ENCODE assay signal across 24 cellular contexts in the genomic region with DNA sequence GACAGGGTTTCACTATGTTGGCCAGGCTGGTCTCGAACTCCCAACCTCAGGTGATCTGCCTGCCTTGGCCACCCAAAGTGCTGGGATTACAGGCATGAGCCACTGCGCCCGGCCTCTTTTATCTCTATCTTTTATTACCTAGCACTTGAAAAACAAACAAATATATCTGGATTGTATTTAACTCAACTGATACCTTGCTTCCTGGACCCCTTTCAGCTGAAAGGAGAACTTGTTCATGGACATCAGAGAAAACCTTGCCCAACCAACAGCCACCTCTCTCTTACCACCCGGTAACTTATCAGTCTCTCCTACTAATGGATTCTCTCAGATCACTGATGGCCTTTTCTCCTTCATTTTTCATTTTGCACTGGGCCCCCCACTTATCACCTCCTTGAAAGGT. TPM values are rescaled to one million over a fixed set of nuclear protein-coding genes. Genes with fewer than 3 reads are reported as not detected.
DNase-seq lines count a peak whose midpoint lies in the region; ATAC-seq, FAIRE-seq and TF ChIP-seq lines count a peak whose summit lies in the region.
"Had no signal": no experiment of that assay in that cellular context is flagged by ENCODE, and none has a peak within 500 bp of the region (broad histone marks: within the 10 kb centered on the region; RNA-seq: fewer than 3 reads in every experiment).

No MANE protein-coding gene starts in this region.

- peaks cover 78% of the 10 kb centered on the region for H3K36me3 Mint-ChIP-seq in MCF 10A (ENCODE audit: insufficient read depth, unreplicated experiment)

- no TSS peak for BruUV-seq in MCF 10A (replicated peaks; lab: Mats Ljungman, UMichigan)

- 14 to 69% (median 47%) methylated on average over 4 of the region's 4 CpGs for WGBS in small intestine, 3 donors
- WGBS in suprapubic skin: 91% methylated on average over 4 of the region's 4 CpGs

- H3K36me3 ChIP-seq in breast epithelium: no peaks in the 10 kb centered on the region
- H3K36me3 ChIP-seq in small intestine (ENCODE audit: control insufficient read depth in 2 of 2, insufficient read depth in 2 of 2, low read length in 2 of 2): peaks cover 24 to 36% of the 10 kb centered on the region in 2 donors
- H3K36me3 ChIP-seq in suprapubic skin: peaks cover 90% of the 10 kb centered on the region
- H3K36me3 ChIP-seq: BE2C had no signal

- no peak overlapping the region for H3K27ac ChIP-seq in breast epithelium
- H3K27ac ChIP-seq in small intestine (ENCODE audit: low read depth in 1 of 2, low read length in 1 of 2): no peak overlapping the region
- no peak overlapping the region for H3K27ac ChIP-seq in suprapubic skin
- H3K27ac ChIP-seq: BLaER1 had no signal

- no peak for DNase-seq in MCF 10A (ENCODE audit: unreplicated experiment)
- no peak for DNase-seq in breast epithelium (ENCODE audit: low spot score in 2 of 2)
- DNase-seq in HuH-7 (ENCODE audit: low spot score): peak; percentile 78
- DNase-seq in small intestine: peak; percentile 27
- DNase-seq in suprapubic skin (ENCODE audit: low spot score in 2 of 2): no peak
- DNase-seq: 8988T; ACHN; BE2C; C1 segment of cervical spinal cord; Calu3; CD4-positive, alpha-beta memory T cell; CD4-positive, CD25-positive, alpha-beta regulatory T cell; CD8-positive, alpha-beta memory T cell; COR-L47; DMS79 treated with DMSO at 0.1 percent for 48 hours; GF-D8 had no signal

- H3K27ac Mint-ChIP-seq in MCF 10A (ENCODE audit: low read depth, unreplicated experiment): peak overlapping the region; percentile 64
- H3K27ac Mint-ChIP-seq: CD4-positive, CD25-positive, alpha-beta regulatory T cell had no signal

- POLR2A ChIA-PET in MCF 10A (lab: Yijun Ruan, JAX): no interaction called here

- H3K4me1 Mint-ChIP-seq in MCF 10A (ENCODE audit: insufficient read depth, unreplicated experiment): no peaks in the 10 kb centered on the region
- H3K4me1 Mint-ChIP-seq: CD14-positive monocyte had no signal

- H3K9me3 ChIP-seq in breast epithelium (no peaks in the 10 kb centered on the region), small intestine (ENCODE audit: control insufficient read depth, low read depth) (no peaks in the 10 kb centered on the region), suprapubic skin (no peaks in the 10 kb centered on the region)
- H3K9me3 ChIP-seq: BE2C, BLaER1 had no signal

- no peak overlapping the region for H3K4me3 Mint-ChIP-seq in MCF 10A (ENCODE audit: unreplicated experiment)
- H3K4me3 Mint-ChIP-seq: CD14-positive monocyte; CD4-positive, alpha-beta memory T cell had no signal

- intact Hi-C loops in MCF 10A (cut with micrococcal nuclease): no loop called here
- intact Hi-C loops in breast epithelium (cut with DNase I; ENCODE audit: low total_unique reads): no loop called here

- TF ChIP-seq EP300 in suprapubic skin (IDR thresholded peaks at IDR 0.05): no peak

- CTCF ChIA-PET in MCF 10A (lab: Yijun Ruan, JAX): interaction anchor here (0.7 kb wide), 1 partner anchor 204 kb away, joined by 3 read pairs; no protein-coding TSS in a partner anchor

- no peak for TF ChIP-seq POLR2A in breast epithelium (IDR thresholded peaks at IDR 0.05)
- no peak for TF ChIP-seq POLR2A in suprapubic skin (IDR thresholded peaks at IDR 0.05)

- no peaks in the 10 kb centered on the region for H3K27me3 Mint-ChIP-seq in MCF 10A (ENCODE audit: insufficient read depth, unreplicated experiment)
- H3K27me3 Mint-ChIP-seq: CD4-positive, alpha-beta memory T cell; CD4-positive, CD25-positive, alpha-beta regulatory T cell; CD8-positive, alpha-beta memory T cell had no signal

- ATAC-seq in GM19351 (IDR thresholded peaks at IDR 0.05; ENCODE audit: unreplicated experiment): no peak

- FAIRE-seq in small intestine (lab: Jason Lieb, UNC): no peak
- FAIRE-seq: A204.1, D721Med, G401.6, GM12891, GM19239 had no signal

- no peak for TF ChIP-seq CTCF in MCF 10A (IDR thresholded peaks at IDR 0.05; ENCODE audit: unreplicated experiment)
- no peak for TF ChIP-seq CTCF in breast epithelium (IDR thresholded peaks at IDR 0.05)
- no peak for TF ChIP-seq CTCF in suprapubic skin (IDR thresholded peaks at IDR 0.05)

- no peak overlapping the region for H3K4me3 ChIP-seq in breast epithelium
- H3K4me3 ChIP-seq in small intestine (ENCODE audit: low read depth in 1 of 2, low read length in 2 of 2): no peak overlapping the region
- no peak overlapping the region for H3K4me3 ChIP-seq in suprapubic skin
- H3K4me3 ChIP-seq: BLaER1 had no signal

- H3K27me3 ChIP-seq in breast epithelium: no peaks in the 10 kb centered on the region
- no peaks in the 10 kb centered on the region for H3K27me3 ChIP-seq in small intestine (ENCODE audit: control insufficient read depth in 2 of 2, insufficient read depth in 2 of 2, low read length in 2 of 2)
- no peaks in the 10 kb centered on the region for H3K27me3 ChIP-seq in suprapubic skin
- H3K27me3 ChIP-seq: BE2C, BLaER1 had no signal

- no peaks in the 10 kb centered on the region for H3K9me3 Mint-ChIP-seq in MCF 10A (ENCODE audit: unreplicated experiment)
- H3K9me3 Mint-ChIP-seq: CD14-positive monocyte; CD4-positive, alpha-beta memory T cell; CD4-positive, CD25-positive, alpha-beta regulatory T cell; CD8-positive, alpha-beta memory T cell had no signal

- H3K4me1 ChIP-seq in breast epithelium (no peaks in the 10 kb centered on the region), small intestine (ENCODE audit: control insufficient read depth in 2 of 2, insufficient read depth in 1 of 2, low read depth in 1 of 2, low read length in 1 of 2) (peaks cover 0 to 2% of the 10 kb centered on the region in 2 donors), suprapubic skin (peaks cover 8% of the 10 kb centered on the region)
- H3K4me1 ChIP-seq: BE2C had no signal

RNA-seq across cellular contexts. Expression of a gene that starts 6.8 kb away (rescaled TPM):
- total RNA-seq in MCF 10A (2022): 59.2 and 60.4 TPM in 2 replicates
- total RNA-seq in breast epithelium: 100 to 1,000 TPM in 2 of 3 donors, 10 to 100 TPM in 1; 96.4 to 534 (median 101) TPM
- polyA plus RNA-seq in small intestine: 100 to 1,000 TPM in 2 of 3 donors, 10 to 100 TPM in 1; 92.8 to 147 (median 147) TPM
- total RNA-seq in suprapubic skin: 100 to 1,000 TPM in 3 of 4 donors, 10 to 100 TPM in 1; 92.4 to 126 (median 117) TPM

RNA-seq across cellular contexts. Expression of a gene that starts 7.0 kb away (rescaled TPM):
- total RNA-seq in MCF 10A (2022): 16.2 and 16.7 TPM in 2 replicates
- 100 to 1,000 TPM in 1 of 3 donors, 10 to 100 TPM in 2; 42.9 to 149 (median 47.0) TPM for total RNA-seq in breast epithelium
- 10 to 100 TPM; 16.1 to 36.9 (median 20.0) TPM for polyA plus RNA-seq in small intestine
- 10 to 100 TPM; 24.4 to 41.8 (median 30.0) TPM for total RNA-seq in suprapubic skin

RNA-seq across cellular contexts. Expression of a gene that starts 19.8 kb away (rescaled TPM):
- total RNA-seq in MCF 10A (2022) (62.9 and 65.5 TPM in 2 replicates), breast epithelium (100 to 1,000 TPM; 111 to 161 (median 117) TPM), suprapubic skin (100 to 1,000 TPM in 1 of 4 donors, 10 to 100 TPM in 3; 62.5 to 118 (median 72.0) TPM)
- polyA plus RNA-seq in small intestine: 10 to 100 TPM; 18.6 to 59.7 (median 26.7) TPM

Comparison
In these comparisons a context has a peak if more than half of its experiments do, and no peak if none do; other contexts are left out.
1. DNase-seq: peak in HuH-7 (single experiment) and small intestine (single experiment); none in MCF 10A (single experiment), breast epithelium (0 of 2) and suprapubic skin (0 of 2).